8 cellular contexts compared by ENCODE assay signal in genomic region chr11:28566643-28567042, GRCh38.
DNase-seq lines count a peak whose midpoint lies in the region; ATAC-seq and TF ChIP-seq lines count a peak whose summit lies in the region.

No MANE protein-coding gene starts in this region.

- no peaks in the 10 kb centered on the region for H3K27me3 Mint-ChIP-seq in brain

- TF ChIP-seq CTCF in brain (conservative IDR thresholded peaks at IDR 0.05) (no peak), gastrocnemius medialis (IDR thresholded peaks at IDR 0.05 in 4 of 5, conservative IDR thresholded peaks at IDR 0.05 in 1 of 5) (no peak)

- peak overlapping the region; percentile 49 to 73 (median 63) for H3K4me3 Mint-ChIP-seq in brain

- DNase-seq in iPS DF 4.7 (ENCODE audit: extremely low read depth, low spot score) (peak; percentile 44), gastrocnemius medialis (peak; percentile 6 to 71), NCI-H2081 treated with DMSO at 0.1 percent for 48 hours (lab: John Stamatoyannopoulos, UW) (no peak), Kasumi-1 (lab: John Stamatoyannopoulos, UW) (no peak), NCI-H446 (lab: John Stamatoyannopoulos, UW) (no peak)

- peaks cover 18% of the 10 kb centered on the region for H3K4me1 Mint-ChIP-seq in brain

- peak overlapping the region in 1 of 4 donors; percentile 17 for H3K27ac ChIP-seq in gastrocnemius medialis

- no peaks in the 10 kb centered on the region for H3K36me3 Mint-ChIP-seq in brain

- H3K9me3 Mint-ChIP-seq in brain, result peaks cover 0 to 2% (median 0%) of the 10 kb centered on the region in 5 experiments

- H3K9me3 ChIP-seq in gastrocnemius medialis, result no peaks in the 10 kb centered on the region

- TF ChIP-seq POLR2A in gastrocnemius medialis (IDR thresholded peaks at IDR 0.05), result no peak

- H3K4me3 ChIP-seq in gastrocnemius medialis, result no peak overlapping the region

- H3K36me3 ChIP-seq in gastrocnemius medialis, result no peaks in the 10 kb centered on the region

- ATAC-seq in HG03432 (IDR thresholded peaks at IDR 0.05; ENCODE audit: unreplicated experiment), result peak; percentile 85
- peak; percentile 88 to 99 for ATAC-seq in gastrocnemius medialis
- no peak for ATAC-seq in GM21526 (IDR thresholded peaks at IDR 0.05; ENCODE audit: low FRiP score, unreplicated experiment)

- in situ Hi-C loops in gastrocnemius medialis (cut with MboI; ENCODE audit: low sequenced_read_pairs in 4 of 4), result no loop called here

- intact Hi-C loops in gastrocnemius medialis (cut with DNase I; ENCODE audit: low total_unique reads), result no loop called here

- no peaks in the 10 kb centered on the region for H3K27me3 ChIP-seq in gastrocnemius medialis

- peaks cover 0 to 2% of the 10 kb centered on the region in 2 donors for H3K4me1 ChIP-seq in gastrocnemius medialis

- H3K27ac Mint-ChIP-seq in brain, result peak overlapping the region in 3 of 5 experiments; percentile 38 to 94 (median 94)

Comparison
In these comparisons a context has a peak if more than half of its experiments do, and no peak if none do; other contexts are left out.
1. DNase-seq: peak in iPS DF 4.7 (single experiment) and gastrocnemius medialis (2 of 2); none in NCI-H2081 treated with DMSO at 0.1 percent for 48 hours (single experiment), Kasumi-1 (0 of 2) and NCI-H446 (0 of 2).